ENCODE assay signal across 41 cellular contexts in genomic region chr10:79586933-79587332, GRCh38. TPM values are rescaled to one million over a fixed set of nuclear protein-coding genes. Genes with fewer than 3 reads are reported as not detected.
"Had no signal": no experiment of that assay in that cellular context is flagged by ENCODE, and none has a peak within 500 bp of the region (broad histone marks: within the 10 kb centered on the region; RNA-seq: fewer than 3 reads in every experiment).

No MANE protein-coding gene starts in this region.

- H2AFZ ChIP-seq: PC-9 had no signal

- H3K9me3 ChIP-seq: adrenal gland, body of pancreas, breast epithelium, MG63 had no signal

- H3K36me3 ChIP-seq: adrenal gland, breast epithelium, MG63 had no signal

- H3K9me3 Mint-ChIP-seq: activated CD4-positive, alpha-beta memory T cell treated with anti-CD3 and anti-CD28 coated beads for 36 hours; activated naive CD4-positive, alpha-beta T cell treated with anti-CD3 and anti-CD28 coated beads for 36 hours; activated naive CD4-positive, alpha-beta T cell treated with anti-CD3 and anti-CD28 coated beads, Interleukin-2, amount 50 U/mL, for 72 hours; activated T-cell treated with anti-CD3 and anti-CD28 coated beads, Interleukin-2, amount 50 U/mL, for 4 hours; activated T-helper 1 cell treated with anti-CD3 and anti-CD28 coated beads, Interleukin-12 subunit alpha, Interleukin-12 subunit beta, Interleukin-2, Interleukin-4 antibody, amounts not matched to agents 30 ng/mL and 10 ng/mL and 1 ng/mL, durations not matched to agents 14 hours and 24 hours and 36 hours had no signal

- H3K4me2 ChIP-seq: PC-9 had no signal

- H3K4me1 ChIP-seq: adrenal gland, body of pancreas, breast epithelium had no signal

- H3K4me3 Mint-ChIP-seq: activated B cell treated with CpG ODN at 0.5 μM for 24 hours; activated CD4-positive, alpha-beta memory T cell treated with anti-CD3 and anti-CD28 coated beads for 36 hours; activated naive CD4-positive, alpha-beta T cell treated with anti-CD3 and anti-CD28 coated beads for 36 hours; activated T-cell treated with anti-CD3 and anti-CD28 coated beads, Interleukin-2, amount 50 U/mL, for 4 hours; activated T-helper 1 cell treated with anti-CD3 and anti-CD28 coated beads, Interleukin-12 subunit alpha, Interleukin-12 subunit beta, Interleukin-2, Interleukin-4 antibody, amounts not matched to agents 30 ng/mL and 10 ng/mL and 1 ng/mL, durations not matched to agents 14 hours and 24 hours and 36 hours had no signal

- H3K27ac ChIP-seq: adrenal gland, body of pancreas, breast epithelium, PC-9, RWPE1, VCaP had no signal

- H3K27ac Mint-ChIP-seq: activated B cell treated with CpG ODN at 0.5 μM for 24 hours; activated CD4-positive, alpha-beta memory T cell treated with anti-CD3 and anti-CD28 coated beads for 36 hours; activated naive CD4-positive, alpha-beta T cell treated with anti-CD3 and anti-CD28 coated beads for 36 hours; activated naive CD4-positive, alpha-beta T cell treated with anti-CD3 and anti-CD28 coated beads, Interleukin-2, amount 50 U/mL, for 72 hours; activated T-helper 1 cell treated with anti-CD3 and anti-CD28 coated beads, Interleukin-12 subunit alpha, Interleukin-12 subunit beta, Interleukin-2, Interleukin-4 antibody, amounts not matched to agents 30 ng/mL and 10 ng/mL and 1 ng/mL, durations not matched to agents 14 hours and 24 hours and 36 hours had no signal

- H3K27me3 ChIP-seq: adrenal gland, body of pancreas, breast epithelium had no signal

- H3K4me3 ChIP-seq: adrenal gland, body of pancreas, breast epithelium, MG63, PC-9 had no signal

- ATAC-seq: activated naive CD4-positive, alpha-beta T cell treated with anti-CD3 and anti-CD28 coated beads, Interleukin-2, amount 50 U/mL, for 72 hours; activated T-cell treated with anti-CD3 and anti-CD28 coated beads, Interleukin-2, amount 50 U/mL, for 4 hours; body of pancreas; Right ventricle myocardium inferior had no signal

- H3K36me3 Mint-ChIP-seq: activated CD4-positive, alpha-beta memory T cell treated with anti-CD3 and anti-CD28 coated beads for 36 hours; activated naive CD4-positive, alpha-beta T cell treated with anti-CD3 and anti-CD28 coated beads, Interleukin-2, amount 50 U/mL, for 72 hours had no signal

- FAIRE-seq: astrocyte, RCC 7860 had no signal

- DNase-seq: activated B cell treated with CpG ODN at 0.5 μM for 24 hours; activated CD4-positive, alpha-beta memory T cell treated with anti-CD3 and anti-CD28 coated beads for 36 hours; activated CD4-positive, alpha-beta T cell treated with anti-CD3 and anti-CD28 coated beads for 4 hours; activated CD4-positive, alpha-beta T cell treated with anti-CD3 and anti-CD28 coated beads, Interleukin-2, amount 50 U/mL, for 1 hour; activated CD4-positive, CD25-positive, alpha-beta regulatory T cell treated with anti-CD3 and anti-CD28 coated beads, Interleukin-2, amount 50 U/mL, for 72 hours; activated CD8-positive, alpha-beta memory T cell treated with anti-CD3 and anti-CD28 coated beads, Interleukin-2, amount 50 U/mL, for 4 hours; activated gamma-delta T cell treated with Interleukin-2 at 50 U/mL for 16 hours; activated naive CD4-positive, alpha-beta T cell treated with anti-CD3 and anti-CD28 coated beads for 36 hours; activated T-cell treated with anti-CD3 and anti-CD28 coated beads for 4 hours; activated T-cell treated with anti-CD3 and anti-CD28 coated beads, Interleukin-2, amount 50 U/mL, for 4 hours; adrenal gland; body of pancreas; caudate nucleus; cerebellar nuclear complex; Kasumi-1; KG1; MG63; NCI-H1048; NCI-H1105 treated with DMSO at 0.1 percent for 48 hours; NCI-H1436; NCI-H1694; NCI-H1930; NCI-H2107; NCI-H345; NCI-H526 treated with DMSO at 0.1 percent for 48 hours; NCI-H774; NK-92 treated with Interleukin-12 subunit alpha and Interleukin-12 subunit beta, amount 100 ng/mL, for 24 hours; PC-9; SW 1271; T-helper 1 cell; T-helper 2 cell; T-helper 9 cell had no signal

- H3K4me1 Mint-ChIP-seq: activated B cell treated with CpG ODN at 0.5 μM for 24 hours had no signal

RNA-seq across cellular contexts. Expression of gene SFTPA1, which starts 23.8 kb away (rescaled TPM):
- total RNA-seq: activated B cell treated with CpG ODN at 0.5 μM for 24 hours; activated CD4-positive, alpha-beta memory T cell treated with anti-CD3 and anti-CD28 coated beads for 36 hours; activated naive CD4-positive, alpha-beta T cell treated with anti-CD3 and anti-CD28 coated beads for 36 hours; activated naive CD4-positive, alpha-beta T cell treated with anti-CD3 and anti-CD28 coated beads, Interleukin-2, amount 50 U/mL, for 72 hours; activated T-helper 1 cell treated with anti-CD3 and anti-CD28 coated beads, Interleukin-12 subunit alpha, Interleukin-12 subunit beta, Interleukin-2, Interleukin-4 antibody, amounts not matched to agents 30 ng/mL and 10 ng/mL and 1 ng/mL, durations not matched to agents 14 hours and 24 hours and 36 hours; astrocyte; breast epithelium; NCI-H460; PC-9 had no signal

RNA-seq across cellular contexts. Expression of gene SFTPA2, which starts 26.7 kb away (rescaled TPM):
- total RNA-seq: activated B cell treated with CpG ODN at 0.5 μM for 24 hours; activated CD4-positive, alpha-beta memory T cell treated with anti-CD3 and anti-CD28 coated beads for 36 hours; activated naive CD4-positive, alpha-beta T cell treated with anti-CD3 and anti-CD28 coated beads for 36 hours; activated naive CD4-positive, alpha-beta T cell treated with anti-CD3 and anti-CD28 coated beads, Interleukin-2, amount 50 U/mL, for 72 hours; activated T-helper 1 cell treated with anti-CD3 and anti-CD28 coated beads, Interleukin-12 subunit alpha, Interleukin-12 subunit beta, Interleukin-2, Interleukin-4 antibody, amounts not matched to agents 30 ng/mL and 10 ng/mL and 1 ng/mL, durations not matched to agents 14 hours and 24 hours and 36 hours; astrocyte; NCI-H460; PC-9 had no signal
